In genomic region chr4:10015140-10015753, GRCh38 we compare ENCODE assay signal across 8 cellular contexts. TPM values are rescaled to one million over a fixed set of nuclear protein-coding genes. Genes with fewer than 3 reads are reported as not detected.
DNase-seq lines count a peak whose midpoint lies in the region; ATAC-seq, FAIRE-seq and TF ChIP-seq lines count a peak whose summit lies in the region.

No MANE protein-coding gene starts in this region.

- ATAC-seq in activated naive CD8-positive, alpha-beta T cell treated with anti-CD3 and anti-CD28 coated beads, Interleukin-2, amount 50 U/mL, for 24 hours, result no peak

- no peak overlapping the region for H3K4me3 Mint-ChIP-seq in activated naive CD8-positive, alpha-beta T cell treated with anti-CD3 and anti-CD28 coated beads, Interleukin-2, amount 50 U/mL, for 24 hours
- no peak overlapping the region for H3K4me3 Mint-ChIP-seq in immature natural killer cell

- H3K9me3 Mint-ChIP-seq in activated naive CD8-positive, alpha-beta T cell treated with anti-CD3 and anti-CD28 coated beads, Interleukin-2, amount 50 U/mL, for 24 hours, result no peaks in the 10 kb centered on the region
- H3K9me3 Mint-ChIP-seq in immature natural killer cell, result no peaks in the 10 kb centered on the region

- CTCF ChIA-PET in HEK293T (lab: Yijun Ruan, JAX), result interaction anchor here (0.6 to 2.9 kb wide), 8 partner anchors 9 to 1076 kb away, joined by 3 to 10 read pairs (median 4); no protein-coding TSS in a partner anchor

- H3K27me3 Mint-ChIP-seq in activated naive CD8-positive, alpha-beta T cell treated with anti-CD3 and anti-CD28 coated beads, Interleukin-2, amount 50 U/mL, for 24 hours, result no peaks in the 10 kb centered on the region
- H3K27me3 Mint-ChIP-seq in immature natural killer cell (ENCODE audit: low read depth in 3 of 3), result peaks cover 0 to 8% (median 5%) of the 10 kb centered on the region in 3 donors

- H3K36me3 Mint-ChIP-seq in activated naive CD8-positive, alpha-beta T cell treated with anti-CD3 and anti-CD28 coated beads, Interleukin-2, amount 50 U/mL, for 24 hours (ENCODE audit: low read depth), result no peaks in the 10 kb centered on the region
- peaks cover 0 to 3% (median 0%) of the 10 kb centered on the region in 3 donors for H3K36me3 Mint-ChIP-seq in immature natural killer cell

- peaks cover 20% of the 10 kb centered on the region for H3K4me1 Mint-ChIP-seq in activated naive CD8-positive, alpha-beta T cell treated with anti-CD3 and anti-CD28 coated beads, Interleukin-2, amount 50 U/mL, for 24 hours
- peaks cover 0 to 13% of the 10 kb centered on the region in 2 donors for H3K4me1 Mint-ChIP-seq in immature natural killer cell

- peak; percentile 76 for FAIRE-seq in GM12892 (lab: Jason Lieb, UNC)

- DNase-seq in Ammon's horn (ENCODE audit: low spot score) (peak; percentile 79), GM12892 (ENCODE audit: insufficient read length) (no peak), NCI-H1694 (lab: John Stamatoyannopoulos, UW) (peak; percentile 34), kidney glomerular epithelial cell (lab: John Stamatoyannopoulos, UW) (peak; percentile 62), HEK293T (ENCODE audit: extremely low spot score) (no peak), HPDE6-E6E7 (ENCODE audit: extremely low spot score) (no peak), immature natural killer cell (no peak)
- DNase-seq in activated naive CD8-positive, alpha-beta T cell treated with anti-CD3 and anti-CD28 coated beads, Interleukin-2, amount 50 U/mL, for 24 hours, result peak; percentile 46

- POLR2A ChIA-PET in HEK293T (lab: Yijun Ruan, JAX), result no interaction called here

- H3K27ac Mint-ChIP-seq in activated naive CD8-positive, alpha-beta T cell treated with anti-CD3 and anti-CD28 coated beads, Interleukin-2, amount 50 U/mL, for 24 hours, result no peak overlapping the region
- H3K27ac Mint-ChIP-seq in immature natural killer cell, result peak overlapping the region in 1 of 6 donors; percentile 60

- TF ChIP-seq POLR2A in GM12892 (IDR thresholded peaks at IDR 0.05; ENCODE audit: low read depth, low read length), result no peak

TF ChIP-seq in HEK293T, 16 proteins besides CTCF, POLR2A, EP300 and RAD21:
- TF ChIP-seq L3MBTL2 (conservative IDR thresholded peaks at IDR 0.05) (no peak), FOXK2 (IDR thresholded peaks at IDR 0.05) (no peak), FOXM1 (IDR thresholded peaks at IDR 0.05; ENCODE audit: borderline replicate concordance) (no peak), TARDBP (IDR thresholded peaks at IDR 0.05) (no peak), ARNT (IDR thresholded peaks at IDR 0.05) (no peak), LEF1 (IDR thresholded peaks at IDR 0.05; ENCODE audit: borderline replicate concordance) (no peak), NFRKB (IDR thresholded peaks at IDR 0.05) (no peak), HDGF (IDR thresholded peaks at IDR 0.05; ENCODE audit: borderline replicate concordance) (no peak), BHLHE40 (IDR thresholded peaks at IDR 0.05; ENCODE audit: borderline replicate concordance) (no peak), FOXA1 (IDR thresholded peaks at IDR 0.05) (no peak), ZNF384 (IDR thresholded peaks at IDR 0.05) (no peak), SP1 (IDR thresholded peaks at IDR 0.05) (no peak), ELF4 (IDR thresholded peaks at IDR 0.05) (no peak), SUZ12 (IDR thresholded peaks at IDR 0.05) (no peak), CTBP1 (IDR thresholded peaks at IDR 0.05; ENCODE audit: borderline replicate concordance) (no peak)
- TF ChIP-seq, protein P1, sequence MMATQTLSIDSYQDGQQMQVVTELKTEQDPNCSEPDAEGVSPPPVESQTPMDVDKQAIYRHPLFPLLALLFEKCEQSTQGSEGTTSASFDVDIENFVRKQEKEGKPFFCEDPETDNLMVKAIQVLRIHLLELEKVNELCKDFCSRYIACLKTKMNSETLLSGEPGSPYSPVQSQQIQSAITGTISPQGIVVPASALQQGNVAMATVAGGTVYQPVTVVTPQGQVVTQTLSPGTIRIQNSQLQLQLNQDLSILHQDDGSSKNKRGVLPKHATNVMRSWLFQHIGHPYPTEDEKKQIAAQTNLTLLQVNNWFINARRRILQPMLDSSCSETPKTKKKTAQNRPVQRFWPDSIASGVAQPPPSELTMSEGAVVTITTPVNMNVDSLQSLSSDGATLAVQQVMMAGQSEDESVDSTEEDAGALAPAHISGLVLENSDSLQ (IDR thresholded peaks at IDR 0.05), result no peak

RNA-seq across cellular contexts. Expression of gene SLC2A9, which starts 6.0 kb away (rescaled TPM):
- 3.6 TPM for polyA plus RNA-seq in GM12892 (2012; ENCODE audit: missing spikeins)
- polyA plus RNA-seq in immature natural killer cell, result 1 to 10 TPM in 2 of 3 donors, not detected in 1; 1.4 to 2.3 TPM

Comparison
In these comparisons a context has a peak if more than half of its experiments do, and no peak if none do; other contexts are left out.
1. DNase-seq: peak in Ammon's horn (single experiment), NCI-H1694 (single experiment), activated naive CD8-positive, alpha-beta T cell treated with anti-CD3 and anti-CD28 coated beads, Interleukin-2, amount 50 U/mL, for 24 hours (single experiment) and kidney glomerular epithelial cell (single experiment); none in GM12892 (single experiment), HEK293T (single experiment), HPDE6-E6E7 (single experiment) and immature natural killer cell (0 of 3).